In the genomic region with DNA sequence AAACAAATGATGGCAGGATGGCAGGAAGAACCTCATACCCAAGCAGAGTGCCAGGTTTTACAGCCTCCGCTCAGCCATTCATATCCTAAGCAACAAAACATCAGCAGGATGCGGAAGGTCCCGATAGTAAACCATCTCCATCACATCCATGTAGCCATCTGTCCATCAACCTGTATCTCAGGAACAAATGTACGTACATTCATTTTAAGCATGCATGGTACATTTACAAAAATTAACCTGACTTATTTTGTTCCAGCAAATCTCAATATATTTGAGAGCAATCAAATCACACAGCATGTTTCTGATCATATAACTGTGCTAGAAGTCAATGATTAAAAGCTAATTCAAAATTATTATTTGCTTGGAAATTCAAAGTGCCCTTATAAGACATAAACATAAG, we compare ENCODE assay signal across 7 cellular contexts. TPM values are rescaled to one million over a fixed set of nuclear protein-coding genes. Genes with fewer than 3 reads are reported as not detected.
DNase-seq lines count a peak whose midpoint lies in the region; ATAC-seq and TF ChIP-seq lines count a peak whose summit lies in the region.
"Not testable (repeated sequence)": the region's sequence is repeated elsewhere in the genome, so short reads cannot be mapped to it uniquely, and the experiment has no call there.

Gene NPIPB2 (minus strand): TSS at position 101 of the 400 bp plus-strand sequence. CDS start 0 bp downstream, at position 101.

- ATAC-seq in WTC11; activated T-helper 17 cell treated with anti-CD3 and anti-CD28 coated beads, Interleukin-2, amount 50 U/mL, for 72 hours (replicated peaks): not testable (repeated sequence)

- not testable (repeated sequence) for H3K4me1 Mint-ChIP-seq in WTC11; activated T-helper 17 cell treated with anti-CD3 and anti-CD28 coated beads, Interleukin-2, amount 50 U/mL, for 72 hours; MCF 10A (ENCODE audit: insufficient read depth, unreplicated experiment); osteocyte (ENCODE audit: unreplicated experiment); type B pancreatic cell (ENCODE audit: unreplicated experiment)

- intact Hi-C loops in PC-9 (cut with micrococcal nuclease; ENCODE audit: unreplicated experiment); MCF 10A (cut with micrococcal nuclease): not testable (repeated sequence)

- TF ChIP-seq CTCF in PC-9 (conservative IDR thresholded peaks at IDR 0.05); WTC11 (IDR thresholded peaks at IDR 0.05); MCF 10A (IDR thresholded peaks at IDR 0.05; ENCODE audit: unreplicated experiment); osteocyte (IDR thresholded peaks at IDR 0.05); type B pancreatic cell (conservative IDR thresholded peaks at IDR 0.05): not testable (repeated sequence)

- POLR2A ChIA-PET in PC-9 (lab: Charles Lee; ENCODE audit: unreplicated experiment); WTC11 (lab: Charles Lee); MCF 10A (lab: Yijun Ruan, JAX): not testable (repeated sequence)

- H3F3A ChIP-seq in PC-9 (ENCODE audit: insufficient read depth, low read depth) = not testable (repeated sequence)

- not testable (repeated sequence) for BruUV-seq in PC-9 (replicated peaks; lab: Mats Ljungman, UMichigan); MCF 10A (replicated peaks; lab: Mats Ljungman, UMichigan)

- H3K36me3 Mint-ChIP-seq in WTC11; activated T-helper 17 cell treated with anti-CD3 and anti-CD28 coated beads, Interleukin-2, amount 50 U/mL, for 72 hours (ENCODE audit: low read depth); MCF 10A (ENCODE audit: insufficient read depth, unreplicated experiment); osteocyte (ENCODE audit: unreplicated experiment); type B pancreatic cell: not testable (repeated sequence)

- not testable (repeated sequence) for H3K9me2 ChIP-seq in PC-9 (ENCODE audit: insufficient read depth)

- not testable (repeated sequence) for H3K27ac ChIP-seq in PC-9

- not testable (repeated sequence) for H3K9me3 Mint-ChIP-seq in WTC11; activated T-helper 17 cell treated with anti-CD3 and anti-CD28 coated beads, Interleukin-2, amount 50 U/mL, for 72 hours; MCF 10A (ENCODE audit: unreplicated experiment); osteocyte (ENCODE audit: unreplicated experiment); type B pancreatic cell

- H3K36me3 ChIP-seq in PC-9 (ENCODE audit: low read depth) = not testable (repeated sequence)

- not testable (repeated sequence) for H3K4me1 ChIP-seq in PC-9 (replicated peaks; ENCODE audit: insufficient read depth)

- not testable (repeated sequence) for H3K79me2 ChIP-seq in PC-9 (ENCODE audit: low read depth)

- CTCF ChIA-PET in PC-9 (lab: Charles Lee); WTC11 (lab: Charles Lee); MCF 10A (lab: Yijun Ruan, JAX): not testable (repeated sequence)

- not testable (repeated sequence) for H3K4me2 ChIP-seq in PC-9

- H3K4me3 ChIP-seq in PC-9 = not testable (repeated sequence)

- DNase-seq in PC-9; WTC11 (ENCODE audit: low spot score); MCF 10A (ENCODE audit: unreplicated experiment); mesenteric fat pad (ENCODE audit: low spot score); osteocyte (ENCODE audit: extremely low spot score, unreplicated experiment); type B pancreatic cell (ENCODE audit: extremely low spot score, unreplicated experiment): not testable (repeated sequence)

- H3K27me3 ChIP-seq in PC-9 (ENCODE audit: insufficient read depth, low read depth) = not testable (repeated sequence)

- not testable (repeated sequence) for H3K9me3 ChIP-seq in PC-9 (ENCODE audit: insufficient read depth, low read depth)

- not testable (repeated sequence) for H4K20me1 ChIP-seq in PC-9 (ENCODE audit: insufficient read depth)

- H3K27me3 Mint-ChIP-seq in WTC11 (ENCODE audit: low read depth); activated T-helper 17 cell treated with anti-CD3 and anti-CD28 coated beads, Interleukin-2, amount 50 U/mL, for 72 hours; MCF 10A (ENCODE audit: insufficient read depth, unreplicated experiment); osteocyte (ENCODE audit: unreplicated experiment); type B pancreatic cell: not testable (repeated sequence)

- H2AFZ ChIP-seq in PC-9 = not testable (repeated sequence)

- H3K27ac Mint-ChIP-seq in WTC11; activated T-helper 17 cell treated with anti-CD3 and anti-CD28 coated beads, Interleukin-2, amount 50 U/mL, for 72 hours; MCF 10A (ENCODE audit: low read depth, unreplicated experiment); osteocyte (ENCODE audit: unreplicated experiment); type B pancreatic cell: not testable (repeated sequence)

- not testable (repeated sequence) for H3K4me3 Mint-ChIP-seq in WTC11; activated T-helper 17 cell treated with anti-CD3 and anti-CD28 coated beads, Interleukin-2, amount 50 U/mL, for 72 hours; MCF 10A (ENCODE audit: unreplicated experiment); osteocyte (ENCODE audit: unreplicated experiment); type B pancreatic cell

RNA-seq across cellular contexts. Expression of gene NPIPB2, which starts in this region (rescaled TPM):
- total RNA-seq in PC-9 (2021) = 37.3 and 43.3 TPM in 2 replicates
- total RNA-seq in WTC11 (2021) = 14.4 to 24.7 TPM (median 15.1 TPM) in 3 replicates
- 10 to 100 TPM; 14.3 to 21.8 TPM for total RNA-seq in activated T-helper 17 cell treated with anti-CD3 and anti-CD28 coated beads, Interleukin-2, amount 50 U/mL, for 72 hours
- 17.2 and 17.4 TPM in 2 replicates for total RNA-seq in MCF 10A (2022)
- total RNA-seq in mesenteric fat pad = 10.9 TPM
- total RNA-seq in osteocyte = 14.0 and 19.7 TPM in 2 replicates
- total RNA-seq in type B pancreatic cell (ENCODE audit: low replicate concordance) = 7.5 and 13.4 TPM in 2 replicates
